Comparison of ENCODE assay signal across 7 cellular contexts in genomic region chr14:50542941-50543418, GRCh38. TPM values are rescaled to one million over a fixed set of nuclear protein-coding genes. Genes with fewer than 3 reads are reported as not detected.
DNase-seq lines count a peak whose midpoint lies in the region; ATAC-seq, FAIRE-seq and TF ChIP-seq lines count a peak whose summit lies in the region.

No MANE protein-coding gene starts in this region.

- ATAC-seq in GM21825 (IDR thresholded peaks at IDR 0.05; ENCODE audit: unreplicated experiment): peak; percentile 75
- ATAC-seq in naive thymus-derived CD4-positive, alpha-beta T cell: peak; percentile 84
- ATAC-seq in HG02763 (IDR thresholded peaks at IDR 0.05; ENCODE audit: unreplicated experiment): no peak

- H4K20me1 ChIP-seq in H1 (replicated peaks in 1 of 2; ENCODE audit: control insufficient read depth in 1 of 2, insufficient read depth in 2 of 2, low read length in 2 of 2): no peaks in the 10 kb centered on the region

- no peak overlapping the region for H3K4me2 ChIP-seq in H1 (ENCODE audit: insufficient read depth in 1 of 2, low read depth in 2 of 2, low read length in 2 of 2)

- H3K27me3 Mint-ChIP-seq in naive thymus-derived CD4-positive, alpha-beta T cell: peaks cover 0 to 7% (median 0%) of the 10 kb centered on the region in 5 donors

- no peak overlapping the region for H3K23ac ChIP-seq in H1 (ENCODE audit: insufficient read length)

- peak; percentile 63 for FAIRE-seq in H1 (lab: Jason Lieb, UNC)

- peaks cover 0 to 11% (median 2%) of the 10 kb centered on the region in 11 donors for H3K9me3 Mint-ChIP-seq in naive thymus-derived CD4-positive, alpha-beta T cell

- H3K4me3 Mint-ChIP-seq in naive thymus-derived CD4-positive, alpha-beta T cell: no peak overlapping the region

- no peaks in the 10 kb centered on the region for H3K79me2 ChIP-seq in H1 (ENCODE audit: control insufficient read depth in 1 of 2, insufficient read depth in 2 of 2, low read length in 2 of 2)

- H2BK12ac ChIP-seq in H1 (ENCODE audit: low read depth, low read length): no peak overlapping the region

- H2BK120ac ChIP-seq in H1 (replicated peaks; ENCODE audit: low read depth, low read length): no peak overlapping the region

- H3K4me1 ChIP-seq in H1 (replicated peaks in 1 of 4; ENCODE audit: control insufficient read depth in 3 of 4, insufficient read depth in 4 of 4, low read length in 3 of 4): no peaks in the 10 kb centered on the region
- H3K4me1 ChIP-seq in naive thymus-derived CD4-positive, alpha-beta T cell (ENCODE audit: control insufficient read depth in 2 of 2, insufficient read depth in 2 of 2, low read length in 2 of 2): no peaks in the 10 kb centered on the region

- no peak overlapping the region for H3K14ac ChIP-seq in H1 (ENCODE audit: insufficient read length)

- peak in 2 of 3 experiments; percentile 48 to 64; a peak in 2 of 4 replicates for TF ChIP-seq CTCF in H1 (IDR thresholded peaks at IDR 0.05; ENCODE audit: control extremely low read depth in 1 of 3, insufficient read depth in 1 of 3, low read depth in 1 of 3, low read length in 3 of 3)

- H2BK15ac ChIP-seq in H1 (ENCODE audit: low read length): no peak overlapping the region

- H3K36me3 Mint-ChIP-seq in naive thymus-derived CD4-positive, alpha-beta T cell: peaks cover 0 to 5% (median 0%) of the 10 kb centered on the region in 5 donors

- no peak for TF ChIP-seq POLR2A in H1 (IDR thresholded peaks at IDR 0.05; ENCODE audit: control extremely low read depth in 1 of 2, low read depth in 2 of 2, low read length in 2 of 2)

- TF ChIP-seq RAD21 in H1 (IDR thresholded peaks at IDR 0.05 in 1 of 2, conservative IDR thresholded peaks at IDR 0.05 in 1 of 2; ENCODE audit: low read depth in 2 of 2, low read length in 2 of 2): peak; percentile 51 to 61

- CTCF ChIA-PET in H1 (lab: Charles Lee; ENCODE audit: partially characterized antibody): interaction anchor here (0.8 to 1.8 kb wide), 13 partner anchors 14 to 242 kb away, joined by 3 to 6 read pairs (median 3); partner anchors contain the start of gene ATL1
- CTCF ChIA-PET in naive thymus-derived CD4-positive, alpha-beta T cell (lab: Charles Lee): interaction anchor here (0.5 to 1.3 kb wide), 7 partner anchors 26 to 317 kb away, joined by 3 to 9 read pairs (median 3); no protein-coding TSS in a partner anchor

- H4K91ac ChIP-seq in H1 (replicated peaks; ENCODE audit: insufficient read length, low read length): no peak overlapping the region

- H3K56ac ChIP-seq in H1 (replicated peaks; ENCODE audit: insufficient read length, low read depth, low read length): no peak overlapping the region

- no peak overlapping the region for H3K9ac ChIP-seq in H1 (replicated peaks in 1 of 4; ENCODE audit: extremely low read depth in 1 of 4, low read depth in 3 of 4, low read length in 3 of 4)

- no peak overlapping the region for H3K18ac ChIP-seq in H1 (ENCODE audit: extremely low read depth, low read length)

- no peak overlapping the region for H3K4me3 ChIP-seq in H1 (ENCODE audit: extremely low read depth in 1 of 4, insufficient read depth in 2 of 4, low read depth in 3 of 4, low read length in 4 of 4)
- no peak overlapping the region for H3K4me3 ChIP-seq in naive thymus-derived CD4-positive, alpha-beta T cell (ENCODE audit: low read length)

- no peak overlapping the region for H4K5ac ChIP-seq in H1 (ENCODE audit: insufficient read length, low read depth, low read length)

- POLR2A ChIA-PET in H1 (lab: Charles Lee; ENCODE audit: partially characterized antibody): no interaction called here
- POLR2A ChIA-PET in naive thymus-derived CD4-positive, alpha-beta T cell (lab: Charles Lee): interaction anchor here (0.9 kb wide), 1 partner anchor 11 kb away, joined by 3 read pairs; no protein-coding TSS in a partner anchor

- H2AK5ac ChIP-seq in H1 (ENCODE audit: low read depth, low read length): no peak overlapping the region

- H3K9me3 ChIP-seq in H1 (ENCODE audit: insufficient read depth in 2 of 2, low read depth in 1 of 2, low read length in 1 of 2): no peaks in the 10 kb centered on the region
- no peaks in the 10 kb centered on the region for H3K9me3 ChIP-seq in naive thymus-derived CD4-positive, alpha-beta T cell (ENCODE audit: control insufficient read depth in 2 of 3, low read length in 3 of 3)

- H3K36me3 ChIP-seq in H1 (ENCODE audit: control insufficient read depth in 2 of 4, insufficient read depth in 4 of 4, low read length in 3 of 4): no peaks in the 10 kb centered on the region
- no peaks in the 10 kb centered on the region for H3K36me3 ChIP-seq in naive thymus-derived CD4-positive, alpha-beta T cell (ENCODE audit: control insufficient read depth in 2 of 3, insufficient read depth in 3 of 3, low read length in 3 of 3)

- WGBS in H1 (ENCODE audit: extremely low coverage in 1 of 2, insufficient coverage in 1 of 2, insufficient read length in 1 of 2, insufficient replicate concordance in 2 of 2, low coverage in 1 of 2, low lambda C conversion rate in 2 of 2, missing lambda C conversion rate in 1 of 2), 2 experiments: 40% methylated on average over 2 of the region's 2 CpGs; no CpG with 5 or more reads in 1 of the 2 experiments

- H3K27ac ChIP-seq in H1 (ENCODE audit: low read depth, low read length): no peak overlapping the region
- H3K27ac ChIP-seq in naive thymus-derived CD4-positive, alpha-beta T cell (ENCODE audit: low read depth, low read length): no peak overlapping the region

- no peaks in the 10 kb centered on the region for H3K27me3 ChIP-seq in H1 (replicated peaks in 1 of 4; ENCODE audit: control insufficient read depth in 3 of 4, extremely low read depth in 1 of 4, insufficient read depth in 3 of 4, low read length in 3 of 4)
- H3K27me3 ChIP-seq in naive thymus-derived CD4-positive, alpha-beta T cell (ENCODE audit: control insufficient read depth in 2 of 2, insufficient read depth in 2 of 2, low read length in 2 of 2): no peaks in the 10 kb centered on the region

- peak; percentile 66 for DNase-seq in ELR (ENCODE audit: low read depth)
- DNase-seq in NCI-H146 (lab: John Stamatoyannopoulos, UW): peak; percentile 69
- DNase-seq in SW 1271 (lab: John Stamatoyannopoulos, UW): peak; percentile 27 to 57
- no peak for DNase-seq in H1 (ENCODE audit: low read depth in 1 of 2, low spot score in 2 of 2)
- peak in 7 of 9 donors; percentile 5 to 51 (median 38) for DNase-seq in naive thymus-derived CD4-positive, alpha-beta T cell

- H2AFZ ChIP-seq in H1 (ENCODE audit: low read length): no peak overlapping the region

- no peak overlapping the region for H4K8ac ChIP-seq in H1 (ENCODE audit: extremely low read depth, insufficient read depth, low read length)

- H3K27ac Mint-ChIP-seq in naive thymus-derived CD4-positive, alpha-beta T cell: no peak overlapping the region

- TF ChIP-seq EP300 in H1 (IDR thresholded peaks at IDR 0.05; ENCODE audit: borderline replicate concordance in 1 of 2, low read depth in 2 of 2, low read length in 2 of 2): no peak

- H2BK5ac ChIP-seq in H1 (ENCODE audit: low read depth, low read length): no peak overlapping the region

- H3K4me1 Mint-ChIP-seq in naive thymus-derived CD4-positive, alpha-beta T cell: peaks cover 5 to 13% (median 12%) of the 10 kb centered on the region in 7 donors

- intact Hi-C loops in naive thymus-derived CD4-positive, alpha-beta T cell (cut with micrococcal nuclease): loop anchor here (1.0 kb wide), 4 partner anchors 171 to 317 kb away; no protein-coding TSS in a partner anchor

- no peaks in the 10 kb centered on the region for H3K23me2 ChIP-seq in H1 (ENCODE audit: low read depth, low read length)

- H3K79me1 ChIP-seq in H1 (ENCODE audit: low read depth, low read length): no peaks in the 10 kb centered on the region

- H3K4ac ChIP-seq in H1 (replicated peaks; ENCODE audit: insufficient read length, low read depth, low read length): no peak overlapping the region

- no peak overlapping the region for H2BK20ac ChIP-seq in H1 (ENCODE audit: low read length)

RNA-seq across cellular contexts. Expression of gene MAP4K5, which starts 10.6 kb away (rescaled TPM):
- total RNA-seq in H1 (2021; fragmentation: NEBNext Ultra II Directional; extraction: Animal tissue kit (Norgen Biotek cat#: 25700)): 34.5 and 35.3 TPM in 2 replicates
- 7.6 and 9.2 TPM in 2 replicates for polyA plus RNA-seq in H1 (2011; rRNA removed)
- 12.8 TPM for polyA plus RNA-seq in H1 (2011; cell fraction: cytosol; rRNA removed)
- polyA plus RNA-seq in H1 (2011; cell fraction: nucleus; rRNA removed): 20.2 TPM
- polyA plus RNA-seq in H1 (2012, experiment 1 of 2): 9.0 to 16.8 TPM (median 12.9 TPM) in 4 replicates
- 0.92 TPM for polyA plus RNA-seq in H1 (2012, experiment 2 of 2)
- polyA plus RNA-seq in H1 (2013, experiment 1 of 2): 19.2 TPM
- 18.2 TPM for polyA plus RNA-seq in H1 (2013, experiment 2 of 2)
- polyA minus RNA-seq in H1 (2011; rRNA and poly(A)+ RNA removed): 9.2 and 12.0 TPM in 2 replicates
- 13.9 TPM for polyA minus RNA-seq in H1 (2011; cell fraction: cytosol; rRNA and poly(A)+ RNA removed)
- 43.1 TPM for polyA minus RNA-seq in H1 (2011; cell fraction: nucleus; rRNA and poly(A)+ RNA removed)
- total RNA-seq in naive thymus-derived CD4-positive, alpha-beta T cell: 10 to 100 TPM; 30.0 to 47.5 (median 35.1) TPM
- 10 to 100 TPM; 15.4 to 26.8 TPM for polyA plus RNA-seq in naive thymus-derived CD4-positive, alpha-beta T cell

RNA-seq across cellular contexts. Expression of gene ATL1, which starts 17.0 kb away (rescaled TPM):
- total RNA-seq in H1 (2021; fragmentation: NEBNext Ultra II Directional; extraction: Animal tissue kit (Norgen Biotek cat#: 25700)): 4.2 and 5.9 TPM in 2 replicates
- polyA plus RNA-seq in H1 (2011; rRNA removed): 2.1 and 4.0 TPM in 2 replicates
- polyA plus RNA-seq in H1 (2011; cell fraction: cytosol; rRNA removed): 4.3 TPM
- polyA plus RNA-seq in H1 (2011; cell fraction: nucleus; rRNA removed): 3.4 TPM
- 3.9 to 5.0 TPM (median 4.6 TPM) in 4 replicates for polyA plus RNA-seq in H1 (2012, experiment 1 of 2)
- 0.38 TPM for polyA plus RNA-seq in H1 (2012, experiment 2 of 2)
- 4.5 TPM for polyA plus RNA-seq in H1 (2013, experiment 1 of 2)
- 5.7 TPM for polyA plus RNA-seq in H1 (2013, experiment 2 of 2)
- 6.0 and 7.2 TPM in 2 replicates for polyA minus RNA-seq in H1 (2011; rRNA and poly(A)+ RNA removed)
- 6.2 TPM for polyA minus RNA-seq in H1 (2011; cell fraction: cytosol; rRNA and poly(A)+ RNA removed)
- polyA minus RNA-seq in H1 (2011; cell fraction: nucleus; rRNA and poly(A)+ RNA removed): 8.5 TPM
- 1 to 10 TPM; 1.4 to 4.2 (median 2.2) TPM for total RNA-seq in naive thymus-derived CD4-positive, alpha-beta T cell
- polyA plus RNA-seq in naive thymus-derived CD4-positive, alpha-beta T cell: 1 to 10 TPM; 3.8 to 4.1 TPM

Comparison
In these comparisons a context has a peak if more than half of its experiments do, and no peak if none do; other contexts are left out.
1. DNase-seq: peak in ELR (single experiment), NCI-H146 (single experiment), SW 1271 (2 of 2) and naive thymus-derived CD4-positive, alpha-beta T cell (7 of 9); none in H1 (0 of 2).